1 cellular context compared by ENCODE assay signal in genomic region chr21:33059319-33059894, GRCh38.
TF ChIP-seq lines count a peak whose summit lies in the region.

No MANE protein-coding gene starts in this region.

TF ChIP-seq in HepG2, 621 proteins besides CTCF, POLR2A, EP300 and RAD21:
- TF ChIP-seq HOXA9 (CRISPR knock-in tag; IDR thresholded peaks at IDR 0.05; ENCODE audit: borderline replicate concordance) (no peak), MAFK (conservative IDR thresholded peaks at IDR 0.05 in 1 of 2, IDR thresholded peaks at IDR 0.05 in 1 of 2; ENCODE audit: low read length in 2 of 2) (peak; percentile 19 to 27; a peak in 1 of 4 replicates), ZNF768 (CRISPR knock-in tag; IDR thresholded peaks at IDR 0.05) (no peak), CEBPB (IDR thresholded peaks at IDR 0.05; ENCODE audit: borderline replicate concordance, low read depth, low read length) (peak; percentile 94), TEAD3 (CRISPR knock-in tag; optimal IDR thresholded peaks at IDR 0.05; ENCODE audit: borderline replicate concordance) (no peak), CEBPG (CRISPR knock-in tag; IDR thresholded peaks at IDR 0.05) (peak; percentile 75), NFIC (IDR thresholded peaks at IDR 0.05; ENCODE audit: low read length) (no peak), MAFF (IDR thresholded peaks at IDR 0.05; ENCODE audit: low read depth, low read length) (peak; percentile 36; the same call in 1 of the 2 replicates)
